ENCODE assay signal across 1 cellular context in genomic region chr22:42608481-42609361, GRCh38.
TF ChIP-seq lines count a peak whose summit lies in the region.

No MANE protein-coding gene starts in this region.

TF ChIP-seq in H1, 55 proteins besides CTCF, POLR2A, EP300 and RAD21:
- TF ChIP-seq POLR2AphosphoS5 (IDR thresholded peaks at IDR 0.05; ENCODE audit: low read depth, low read length) (0 out of 2 replicates have a peak, but pooled peaks have one; percentile 26), BACH1 (IDR thresholded peaks at IDR 0.05; ENCODE audit: low read length) (no peak), RBBP5 (IDR thresholded peaks at IDR 0.05; ENCODE audit: borderline replicate concordance, low read depth, low read length) (no peak), NANOG (IDR thresholded peaks at IDR 0.05; ENCODE audit: insufficient read depth, low read depth, low read length, poor library complexity, severe bottlenecking) (no peak)
- TF ChIP-seq, protein P1, sequence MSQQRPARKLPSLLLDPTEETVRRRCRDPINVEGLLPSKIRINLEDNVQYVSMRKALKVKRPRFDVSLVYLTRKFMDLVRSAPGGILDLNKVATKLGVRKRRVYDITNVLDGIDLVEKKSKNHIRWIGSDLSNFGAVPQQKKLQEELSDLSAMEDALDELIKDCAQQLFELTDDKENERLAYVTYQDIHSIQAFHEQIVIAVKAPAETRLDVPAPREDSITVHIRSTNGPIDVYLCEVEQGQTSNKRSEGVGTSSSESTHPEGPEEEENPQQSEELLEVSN (IDR thresholded peaks at IDR 0.05) = no peak
